In the genomic region with DNA sequence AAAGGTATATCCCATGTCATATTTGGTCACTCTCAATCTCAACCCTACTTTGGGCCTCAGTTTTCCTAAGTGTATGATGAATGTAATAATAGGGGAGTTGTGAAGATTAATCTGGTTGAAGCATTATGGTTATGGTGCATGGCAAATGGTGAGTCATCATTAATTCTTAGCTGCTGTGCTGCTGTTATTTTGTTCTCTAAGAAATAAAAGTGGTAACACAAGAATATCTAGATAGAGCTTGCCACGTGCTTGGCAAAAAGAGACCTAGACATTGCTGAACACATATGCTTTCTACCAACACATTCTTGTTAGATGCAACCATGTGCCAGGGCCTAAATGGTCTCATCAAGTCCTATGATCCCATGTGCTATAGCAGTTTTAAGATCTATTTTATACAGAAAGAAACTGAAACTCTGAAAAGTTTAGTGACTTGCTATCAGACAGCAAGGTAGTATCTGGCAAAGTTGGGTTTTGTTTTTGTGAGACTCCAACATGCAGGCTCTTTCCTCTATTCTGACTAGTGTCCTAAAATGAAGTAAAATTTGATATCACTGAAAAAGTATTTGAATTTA, we compare ENCODE assay signal across 35 cellular contexts.
DNase-seq lines count a peak whose midpoint lies in the region; ATAC-seq, FAIRE-seq and TF ChIP-seq lines count a peak whose summit lies in the region.
"Had no signal": no experiment of that assay in that cellular context is flagged by ENCODE, and none has a peak within 500 bp of the region (broad histone marks: within the 10 kb centered on the region; RNA-seq: fewer than 3 reads in every experiment).

No MANE protein-coding gene starts in this region.

- no peak for TF ChIP-seq RAD21 in HepG2 (CRISPR knock-in tag; IDR thresholded peaks at IDR 0.05)

- POLR2A ChIA-PET in HepG2 (lab: Yijun Ruan, JAX): no interaction called here

- H3K4me1 ChIP-seq in HepG2 (ENCODE audit: insufficient read depth, low read length): no peaks in the 10 kb centered on the region
- no peaks in the 10 kb centered on the region for H3K4me1 ChIP-seq in right lobe of liver
- H3K4me1 ChIP-seq: suprapubic skin, upper lobe of right lung had no signal

- TF ChIP-seq POLR2A in HepG2 (IDR thresholded peaks at IDR 0.05; ENCODE audit: insufficient read depth in 1 of 2, low read depth in 2 of 2, low read length in 2 of 2) (no peak), right lobe of liver (IDR thresholded peaks at IDR 0.05) (no peak)

- H3K79me2 ChIP-seq in HepG2 (ENCODE audit: insufficient read depth, low read length): no peaks in the 10 kb centered on the region

- H3K4me3 ChIP-seq in HepG2 (replicated peaks in 1 of 3; ENCODE audit: insufficient read depth in 1 of 3, low read depth in 2 of 3, low read length in 3 of 3) (no peak overlapping the region), right lobe of liver (no peak overlapping the region), brain microvascular endothelial cell (ENCODE audit: low read depth, low read length) (no peak overlapping the region), fibroblast of pulmonary artery (replicated peaks; ENCODE audit: low read depth, low read length) (no peak overlapping the region)
- H3K4me3 ChIP-seq: dorsolateral prefrontal cortex, smooth muscle cell, suprapubic skin, upper lobe of right lung had no signal

- H3K27ac ChIP-seq in HepG2 (ENCODE audit: extremely low read length, insufficient read depth, low read length) (no peak overlapping the region), right lobe of liver (no peak overlapping the region), brain microvascular endothelial cell (no peak overlapping the region)
- H3K27ac ChIP-seq: dorsolateral prefrontal cortex, KMS-11, suprapubic skin, upper lobe of right lung had no signal

- no peak for DNase-seq in HepG2 (ENCODE audit: low spot score)
- DNase-seq in right lobe of liver: no peak
- DNase-seq in brain microvascular endothelial cell: peak; percentile 7
- peak; percentile 3 for DNase-seq in fibroblast of pulmonary artery (ENCODE audit: low read depth)
- DNase-seq in activated naive CD4-positive, alpha-beta T cell treated with anti-CD3 and anti-CD28 coated beads, Interleukin-2, amount 50 U/mL, for 16 hours: no peak
- DNase-seq in Kasumi-1 (lab: John Stamatoyannopoulos, UW): no peak
- DNase-seq: 8988T; activated CD4-positive, alpha-beta T cell treated with anti-CD3 and anti-CD28 coated beads, Interleukin-2, amount 50 U/mL, for 4 hours; activated naive CD4-positive, alpha-beta T cell; activated T-cell treated with anti-CD3 and anti-CD28 coated beads, Interleukin-2, amount 50 U/mL, for 72 hours; AML-193; CD4-positive, CD25-positive, alpha-beta regulatory T cell; dorsolateral prefrontal cortex; head of caudate nucleus; islet precursor cell; naive thymus-derived CD4-positive, alpha-beta T cell; NCI-H1436; NCI-H2081 treated with DMSO at 0.1 percent for 48 hours; NCI-H2227 treated with DMSO at 0.1 percent for 48 hours; NCI-H526; NK-92 treated with Interleukin-12 subunit alpha and Interleukin-12 subunit beta, amount 100 ng/mL, for 24 hours; Right ventricle myocardium superior; stimulated activated naive CD4-positive, alpha-beta T cell; T-helper 17 cell; upper lobe of right lung had no signal

- 0% methylated on average over 1 of the region's 1 CpG for WGBS in HepG2 (ENCODE audit: low lambda C conversion rate)
- 67% methylated on average over 1 of the region's 1 CpG for WGBS in right lobe of liver (ENCODE audit: insufficient coverage, low coverage, low lambda C conversion rate, missing lambda C conversion rate)

- intact Hi-C loops in HepG2 (cut with micrococcal nuclease; ENCODE audit: unreplicated experiment) (no loop called here), right lobe of liver (cut with DNase I) (no loop called here)

- no TSS peak for BruUV-seq in HepG2 (replicated peaks; lab: Mats Ljungman, UMichigan)

- H3K36me3 ChIP-seq in HepG2 (replicated peaks in 1 of 2; ENCODE audit: control insufficient read depth in 1 of 2, insufficient read depth in 2 of 2, low read length in 2 of 2): no peaks in the 10 kb centered on the region
- no peaks in the 10 kb centered on the region for H3K36me3 ChIP-seq in right lobe of liver
- no peaks in the 10 kb centered on the region for H3K36me3 ChIP-seq in brain microvascular endothelial cell (replicated peaks)
- H3K36me3 ChIP-seq: suprapubic skin, upper lobe of right lung had no signal

- TF ChIP-seq CTCF in HepG2 (CRISPR knock-in tag; IDR thresholded peaks at IDR 0.05) (no peak), right lobe of liver (IDR thresholded peaks at IDR 0.05) (no peak), brain microvascular endothelial cell (IDR thresholded peaks at IDR 0.05; ENCODE audit: low read depth, low read length, missing control alignments) (no peak), fibroblast of pulmonary artery (IDR thresholded peaks at IDR 0.05; ENCODE audit: low read length, missing control alignments) (no peak)

- in situ Hi-C loops in HepG2 (cut with HindIII; ENCODE audit: extremely low pct_ligation_motif_present, low pct_unique_long_range_greater_than_20kb): no loop called here
- in situ Hi-C loops in brain microvascular endothelial cell (cut with HindIII; ENCODE audit: low pct_ligation_motif_present, low sequenced_read_pairs): no loop called here

- ATAC-seq in HepG2 (no peak), right lobe of liver (no peak), HG03280 (IDR thresholded peaks at IDR 0.05; ENCODE audit: unreplicated experiment) (no peak), GM18502 (IDR thresholded peaks at IDR 0.05; ENCODE audit: poor library complexity, unreplicated experiment) (no peak)
- ATAC-seq: activated T-cell treated with anti-CD3 and anti-CD28 coated beads, Interleukin-2, amount 50 U/mL, for 72 hours; naive thymus-derived CD4-positive, alpha-beta T cell; SK-N-SH treated with all-trans-retinoic acid at 6 μM for 48 hours; T-helper 17 cell; upper lobe of right lung had no signal

- no peak overlapping the region for H2AFZ ChIP-seq in HepG2 (ENCODE audit: low read length)

- H3K4me2 ChIP-seq in HepG2 (ENCODE audit: low read depth, low read length): no peak overlapping the region
- H3K4me2 ChIP-seq: KMS-11, smooth muscle cell had no signal

- H3K27me3 ChIP-seq in HepG2 (ENCODE audit: control insufficient read depth in 1 of 2, insufficient read depth in 2 of 2, low read length in 2 of 2) (no peaks in the 10 kb centered on the region), right lobe of liver (no peaks in the 10 kb centered on the region), brain microvascular endothelial cell (replicated peaks) (no peaks in the 10 kb centered on the region)
- H3K27me3 ChIP-seq: dorsolateral prefrontal cortex, suprapubic skin, upper lobe of right lung had no signal

- FAIRE-seq in HepG2 (lab: Jason Lieb, UNC): no peak
- FAIRE-seq: D721Med, endometrium, HTR-8/SVneo, TTC549 had no signal

- CTCF ChIA-PET in HepG2 (lab: Yijun Ruan, JAX; ENCODE audit: low intra/inter-chr PET ratio, low total read pairs): no interaction called here

- H3K9ac ChIP-seq in HepG2 (ENCODE audit: insufficient read depth, low read depth, low read length): no peak overlapping the region
- H3K9ac ChIP-seq: KMS-11 had no signal

- peaks cover 54% of the 10 kb centered on the region for H3K9me3 ChIP-seq in HepG2 (ENCODE audit: low read length)
- no peaks in the 10 kb centered on the region for H3K9me3 ChIP-seq in right lobe of liver
- H3K9me3 ChIP-seq: suprapubic skin, upper lobe of right lung had no signal

- TF ChIP-seq EP300 in HepG2 (IDR thresholded peaks at IDR 0.05; ENCODE audit: low read depth in 2 of 2, low read length in 2 of 2) (no peak), HepG2 (CRISPR knock-in tag; IDR thresholded peaks at IDR 0.05; ENCODE audit: borderline replicate concordance) (no peak)

- no peaks in the 10 kb centered on the region for H4K20me1 ChIP-seq in HepG2 (ENCODE audit: insufficient read depth, low read length)

TF ChIP-seq in HepG2, 621 proteins besides CTCF, POLR2A, EP300 and RAD21 (continues in another document):
- TF ChIP-seq MNT (IDR thresholded peaks at IDR 0.05) (peak; percentile 67), HOXA9 (CRISPR knock-in tag; IDR thresholded peaks at IDR 0.05; ENCODE audit: borderline replicate concordance) (no peak), ZNF773 (CRISPR knock-in tag; IDR thresholded peaks at IDR 0.05; ENCODE audit: borderline replicate concordance) (no peak), CCDC6 (CRISPR knock-in tag; IDR thresholded peaks at IDR 0.05) (no peak), KLF6 (CRISPR knock-in tag; IDR thresholded peaks at IDR 0.05) (no peak), ZNF737 (CRISPR knock-in tag; IDR thresholded peaks at IDR 0.05; ENCODE audit: borderline replicate concordance) (no peak), SRF (IDR thresholded peaks at IDR 0.05; ENCODE audit: low read depth, low read length) (no peak), MAFK (conservative IDR thresholded peaks at IDR 0.05 in 1 of 2, IDR thresholded peaks at IDR 0.05 in 1 of 2; ENCODE audit: low read length in 2 of 2) (0 out of 4 replicates have a peak, but pooled peaks of 1 of the 2 experiments have one; percentile 28)

Comparison
In these comparisons a context has a peak if more than half of its experiments do, and no peak if none do; other contexts are left out.
1. DNase-seq: peak in brain microvascular endothelial cell (single experiment) and fibroblast of pulmonary artery (single experiment); none in HepG2 (single experiment), right lobe of liver (0 of 3), activated naive CD4-positive, alpha-beta T cell treated with anti-CD3 and anti-CD28 coated beads, Interleukin-2, amount 50 U/mL, for 16 hours (single experiment) and Kasumi-1 (0 of 2).